26 cellular contexts compared by ENCODE assay signal in the genomic region with DNA sequence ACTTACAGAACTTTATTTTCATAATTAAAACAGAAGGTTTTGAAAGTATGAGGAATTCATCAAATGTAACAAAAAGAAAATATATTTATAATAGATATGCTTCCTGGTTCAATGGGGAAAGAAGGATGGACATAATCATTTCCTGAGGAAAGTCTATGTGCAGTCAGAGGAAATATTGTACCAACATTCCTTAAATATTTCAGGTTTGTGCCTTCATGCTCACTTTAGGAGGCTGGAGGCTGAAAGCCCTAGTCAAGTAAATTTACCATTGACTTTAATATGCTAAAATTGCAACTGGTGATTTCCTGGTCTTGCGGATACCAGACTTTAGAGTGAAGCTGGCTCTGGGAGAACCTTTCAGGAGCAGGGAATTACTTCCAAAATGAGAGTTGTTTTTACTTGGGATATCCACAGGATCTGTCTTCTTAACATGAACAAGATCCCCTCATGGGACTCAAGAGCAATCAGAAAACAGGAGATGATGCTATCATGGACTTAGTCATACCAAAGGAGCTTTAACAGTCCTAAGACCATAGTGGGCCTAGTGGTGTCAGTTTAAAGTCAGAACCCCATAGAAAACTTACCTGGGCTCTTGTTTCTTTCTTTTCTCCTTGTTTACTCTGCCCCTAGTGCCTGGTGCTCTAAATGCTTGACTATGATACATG.
DNase-seq lines count a peak whose midpoint lies in the region; ATAC-seq and TF ChIP-seq lines count a peak whose summit lies in the region.
"Had no signal": no experiment of that assay in that cellular context is flagged by ENCODE, and none has a peak within 500 bp of the region (broad histone marks: within the 10 kb centered on the region; RNA-seq: fewer than 3 reads in every experiment).

No MANE protein-coding gene starts in this region.

- H2AFZ ChIP-seq in H9 (ENCODE audit: low read length): no peak overlapping the region

- DNase-seq in H9 (no peak), astrocyte of the spinal cord (ENCODE audit: low read depth, low spot score) (peak; percentile 10), fibroblast of pulmonary artery (ENCODE audit: low read depth) (peak; percentile 24), neural crest cell (ENCODE audit: low read depth, low spot score) (no peak), left colon (no peak), midbrain (lab: John Stamatoyannopoulos, UW) (no peak), RWPE1 (ENCODE audit: low spot score) (no peak)
- DNase-seq: activated CD4-positive, alpha-beta T cell treated with anti-CD3 and anti-CD28 coated beads, Interleukin-2, amount 50 U/mL, for 1 hour; activated naive CD4-positive, alpha-beta T cell treated with anti-CD3 and anti-CD28 coated beads, Interleukin-2, amount 10 ng/mL, durations not matched to agents 7 days and 5 days; AML-193; CD8-positive, alpha-beta T cell; DMS 273 treated with DMSO at 0.1 percent for 48 hours; effector CD4-positive, alpha-beta T cell; mammary epithelial cell; NCI-H1105 treated with DMSO at 0.1 percent for 48 hours; NCI-H2029 treated with DMSO at 0.1 percent for 48 hours; NCI-H2227 treated with DMSO at 0.1 percent for 48 hours; NCI-H748 treated with DMSO at 0.1 percent for 48 hours; nucleus accumbens; WERI-Rb-1 had no signal

- no peak overlapping the region for H3T11ph ChIP-seq in H9 (ENCODE audit: low read length)

- H4K8ac ChIP-seq in H9 (replicated peaks; ENCODE audit: insufficient read length, low read depth, low read length): no peak overlapping the region

- no peaks in the 10 kb centered on the region for H3K23me2 ChIP-seq in H9 (ENCODE audit: insufficient read length, low read depth, low read length, poor library complexity, severe bottlenecking)

- no peak overlapping the region for H3K4me3 Mint-ChIP-seq in H9
- no peak overlapping the region for H3K4me3 Mint-ChIP-seq in neural crest cell
- H3K4me3 Mint-ChIP-seq: activated naive CD4-positive, alpha-beta T cell treated with anti-CD3 and anti-CD28 coated beads, Interleukin-2, amount 10 ng/mL, durations not matched to agents 7 days and 5 days; activated T-helper 1 cell treated with anti-CD3 and anti-CD28 coated beads, Interleukin-12 subunit alpha, Interleukin-12 subunit beta, Interleukin-2, Interleukin-4 antibody, amounts not matched to agents 30 ng/mL and 10 ng/mL and 1 ng/mL, durations not matched to agents 14 hours and 24 hours and 36 hours; CD8-positive, alpha-beta T cell; central memory CD8-positive, alpha-beta T cell; IgD-negative memory B cell; stimulated activated effector memory CD8-positive, alpha-beta T cell treated with anti-CD3 and anti-CD28 coated beads, Interleukin-12 subunit alpha, Interleukin-12 subunit beta, amount 100 ng/mL, for 72 hours had no signal

- H4K5ac ChIP-seq in H9 (ENCODE audit: insufficient read length, low read depth, low read length): no peak overlapping the region

- H3K79me1 ChIP-seq in H9 (ENCODE audit: insufficient read depth, low read depth, low read length, poor library complexity, severe bottlenecking): no peaks in the 10 kb centered on the region

- H3K18ac ChIP-seq in H9 (ENCODE audit: insufficient read length, low read depth, low read length): no peak overlapping the region

- ATAC-seq in left colon: no peak
- no peak for ATAC-seq in HG03280 (IDR thresholded peaks at IDR 0.05; ENCODE audit: unreplicated experiment)
- ATAC-seq: CD8-positive, alpha-beta T cell; esophagus mucosa; stimulated activated effector memory CD8-positive, alpha-beta T cell treated with anti-CD3 and anti-CD28 coated beads, Interleukin-12 subunit alpha, Interleukin-12 subunit beta, amount 100 ng/mL, for 72 hours had no signal

- H3K14ac ChIP-seq in H9 (ENCODE audit: insufficient read depth, low read length): no peak overlapping the region

- H3K9me3 Mint-ChIP-seq in H9: peaks cover 4 to 7% of the 10 kb centered on the region in 2 experiments; a peak in 4 of 5 replicates
- peaks cover 13% of the 10 kb centered on the region for H3K9me3 Mint-ChIP-seq in neural crest cell

- H4K91ac ChIP-seq in H9 (ENCODE audit: insufficient read length, low read depth, low read length): no peak overlapping the region

- H3K4me1 Mint-ChIP-seq in H9 (peaks cover 15 to 22% of the 10 kb centered on the region in 2 experiments), neural crest cell (peaks cover 49% of the 10 kb centered on the region)
- H3K4me1 Mint-ChIP-seq: activated naive CD4-positive, alpha-beta T cell treated with anti-CD3 and anti-CD28 coated beads, Interleukin-2, amount 10 ng/mL, durations not matched to agents 7 days and 5 days; central memory CD8-positive, alpha-beta T cell; IgD-negative memory B cell; stimulated activated effector memory CD8-positive, alpha-beta T cell treated with anti-CD3 and anti-CD28 coated beads, Interleukin-12 subunit alpha, Interleukin-12 subunit beta, amount 100 ng/mL, for 72 hours had no signal

- no peak overlapping the region for H3K4ac ChIP-seq in H9 (ENCODE audit: low read depth, low read length)

- H4K20me1 ChIP-seq in H9 (ENCODE audit: control insufficient read depth, insufficient read depth, insufficient read length): no peaks in the 10 kb centered on the region

- intact Hi-C loops in left colon (cut with DNase I, micrococcal nuclease): no loop called here

- H2BK120ac ChIP-seq in H9 (ENCODE audit: low read depth, low read length, poor library complexity, severe bottlenecking): no peak overlapping the region

- no peak overlapping the region for H3K9ac ChIP-seq in H9 (ENCODE audit: extremely low read depth, insufficient read length, low read length)

- no CpG with 5 or more reads among the region's 1 CpG for WGBS in H9 (ENCODE audit: extremely low coverage, insufficient read length, low lambda C conversion rate)

- in situ Hi-C loops in astrocyte of the spinal cord (cut with HindIII; ENCODE audit: low sequenced_read_pairs): no loop called here

- no peaks in the 10 kb centered on the region for H3K79me2 ChIP-seq in H9 (ENCODE audit: insufficient read depth, low read length)

- H2BK5ac ChIP-seq in H9 (ENCODE audit: insufficient read length, low read length): no peak overlapping the region

- H3K9me3 ChIP-seq in H9 (ENCODE audit: control insufficient read depth, low read depth, low read length): no peaks in the 10 kb centered on the region

- H2BK15ac ChIP-seq in H9 (ENCODE audit: low read depth, low read length): no peak overlapping the region

- H2BK20ac ChIP-seq in H9 (ENCODE audit: low read depth, low read length, poor library complexity, severe bottlenecking): no peak overlapping the region

- H3K27ac Mint-ChIP-seq in H9 (no peak overlapping the region; a peak in 1 of 7 replicates), neural crest cell (ENCODE audit: unreplicated experiment) (peak overlapping the region; percentile 73)
- H3K27ac Mint-ChIP-seq: activated naive CD4-positive, alpha-beta T cell treated with anti-CD3 and anti-CD28 coated beads, Interleukin-2, amount 10 ng/mL, durations not matched to agents 7 days and 5 days; activated T-helper 1 cell treated with anti-CD3 and anti-CD28 coated beads, Interleukin-12 subunit alpha, Interleukin-12 subunit beta, Interleukin-2, Interleukin-4 antibody, amounts not matched to agents 30 ng/mL and 10 ng/mL and 1 ng/mL, durations not matched to agents 14 hours and 24 hours and 36 hours; CD8-positive, alpha-beta T cell; IgD-negative memory B cell; stimulated activated effector memory CD8-positive, alpha-beta T cell treated with anti-CD3 and anti-CD28 coated beads, Interleukin-12 subunit alpha, Interleukin-12 subunit beta, amount 100 ng/mL, for 72 hours had no signal

- POLR2A ChIA-PET in RWPE1 (lab: Yijun Ruan, JAX; ENCODE audit: low non-redundant PET): no interaction called here

- H3K4me3 ChIP-seq in astrocyte of the spinal cord (ENCODE audit: low read depth, low read length) (no peak overlapping the region), fibroblast of pulmonary artery (replicated peaks; ENCODE audit: low read depth, low read length) (no peak overlapping the region)

- H3K4me1 ChIP-seq in H9 (ENCODE audit: insufficient read depth, low read length): peaks cover 4% of the 10 kb centered on the region; the same call in 1 of the 2 replicates

- H3K27me3 Mint-ChIP-seq in H9 (ENCODE audit: low read depth) (no peaks in the 10 kb centered on the region; the same call in 1 of the 2 replicates), neural crest cell (ENCODE audit: low read depth) (no peaks in the 10 kb centered on the region)
- H3K27me3 Mint-ChIP-seq: activated naive CD4-positive, alpha-beta T cell treated with anti-CD3 and anti-CD28 coated beads, Interleukin-2, amount 10 ng/mL, durations not matched to agents 7 days and 5 days; central memory CD8-positive, alpha-beta T cell had no signal

- no peak overlapping the region for H2AK5ac ChIP-seq in H9 (ENCODE audit: insufficient read length, low read length)

- peaks cover 0 to 4% (median 0%) of the 10 kb centered on the region in 3 experiments; a peak in 2 of 7 replicates for H3K36me3 Mint-ChIP-seq in H9 (ENCODE audit: insufficient read depth in 1 of 3, low read depth in 3 of 3)
- peaks cover 9% of the 10 kb centered on the region for H3K36me3 Mint-ChIP-seq in neural crest cell (ENCODE audit: low read depth)
- H3K36me3 Mint-ChIP-seq: activated naive CD4-positive, alpha-beta T cell treated with anti-CD3 and anti-CD28 coated beads, Interleukin-2, amount 10 ng/mL, durations not matched to agents 7 days and 5 days; CD8-positive, alpha-beta T cell; IgD-negative memory B cell; stimulated activated effector memory CD8-positive, alpha-beta T cell treated with anti-CD3 and anti-CD28 coated beads, Interleukin-12 subunit alpha, Interleukin-12 subunit beta, amount 100 ng/mL, for 72 hours had no signal

- H3K27me3 ChIP-seq in H9 (ENCODE audit: insufficient read depth, low read length): no peaks in the 10 kb centered on the region

- TF ChIP-seq CTCF in H9 (conservative IDR thresholded peaks at IDR 0.05): peak; percentile 19; the same call in 1 of the 3 replicates
- no peak for TF ChIP-seq CTCF in astrocyte of the spinal cord (IDR thresholded peaks at IDR 0.05; ENCODE audit: low read depth, low read length)
- TF ChIP-seq CTCF in fibroblast of pulmonary artery (IDR thresholded peaks at IDR 0.05; ENCODE audit: low read length, missing control alignments): no peak
- no peak for TF ChIP-seq CTCF in neural crest cell (conservative IDR thresholded peaks at IDR 0.05)
- TF ChIP-seq CTCF in RWPE1 (conservative IDR thresholded peaks at IDR 0.05; ENCODE audit: low read depth): no peak

- CTCF ChIA-PET in RWPE1 (lab: Yijun Ruan, JAX): interaction anchor here (0.5 kb wide), 2 partner anchors 334 to 885 kb away, joined by 3 read pairs; no protein-coding TSS in a partner anchor

- no peak overlapping the region for H3K56ac ChIP-seq in H9 (ENCODE audit: insufficient read length, low read depth, low read length)

- no peak overlapping the region for H3K23ac ChIP-seq in H9 (ENCODE audit: insufficient read length, low read depth, low read length)

- no peak overlapping the region for H3K27ac ChIP-seq in H9 (ENCODE audit: insufficient read length, low read depth, low read length)
- no peak overlapping the region for H3K27ac ChIP-seq in RWPE1
- H3K27ac ChIP-seq: WERI-Rb-1 had no signal

- H3K4me2 ChIP-seq in H9 (ENCODE audit: insufficient read depth, insufficient read length, low read length): no peak overlapping the region

- no peak overlapping the region for H2BK12ac ChIP-seq in H9 (ENCODE audit: insufficient read length, low read depth, low read length)

Comparison
In these comparisons a context has a peak if more than half of its experiments do, and no peak if none do; other contexts are left out.
1. DNase-seq: peak in astrocyte of the spinal cord (single experiment) and fibroblast of pulmonary artery (single experiment); none in H9 (single experiment), neural crest cell (single experiment), left colon (0 of 2), midbrain (single experiment) and RWPE1 (single experiment).